In genomic region chr1:25196830-25197229, GRCh38 we compare ENCODE assay signal across 30 cellular contexts.
"Had no signal": no experiment of that assay in that cellular context is flagged by ENCODE, and none has a peak within 500 bp of the region (broad histone marks: within the 10 kb centered on the region; RNA-seq: fewer than 3 reads in every experiment).

No MANE protein-coding gene starts in this region.

- H3K36me3 ChIP-seq: left lung, lower lobe of right lung, neutrophil, ovary, prostate gland, sigmoid colon, stomach, tibial artery had no signal

- H3K27me3 Mint-ChIP-seq: activated T-cell treated with anti-CD3 and anti-CD28 coated beads, Interleukin-2, amount 50 U/mL, for 24 hours had no signal

- H3K27me3 ChIP-seq: neutrophil, ovary had no signal

- H3K9me3 Mint-ChIP-seq: activated CD4-positive, alpha-beta memory T cell treated with anti-CD3 and anti-CD28 coated beads, Interleukin-2, amount 10 ng/mL, durations not matched to agents 7 days and 5 days; activated CD4-positive, alpha-beta T cell treated with anti-CD3 and anti-CD28 coated beads, Interleukin-2, amount 10 ng/mL, durations not matched to agents 7 days and 5 days; activated T-cell treated with anti-CD3 and anti-CD28 coated beads, Interleukin-2, amount 50 U/mL, for 24 hours; natural killer cell treated with Interleukin-12 subunit alpha and Interleukin-12 subunit beta and Interleukin-15 and Interleukin-18, amount 100 ng/mL, for 72 hours; stimulated activated naive B cell treated with anti-CD40 and anti-IgM and Interleukin-4, amounts not matched to agents 10 μg/mL and 1 μg/mL and 100 μg/mL, for 72 hours; WTC11 had no signal

- H3K4me1 Mint-ChIP-seq: activated CD4-positive, alpha-beta memory T cell treated with anti-CD3 and anti-CD28 coated beads, Interleukin-2, amount 10 ng/mL, durations not matched to agents 7 days and 5 days had no signal

- H3K4me3 ChIP-seq: left lung, lower lobe of right lung, ovary, prostate gland, sigmoid colon, stomach, tibial artery had no signal

- H3K27ac ChIP-seq: left lung, lower lobe of right lung, neutrophil, ovary, sigmoid colon, stomach, tibial artery had no signal

- H3K36me3 Mint-ChIP-seq: natural killer cell treated with Interleukin-12 subunit alpha and Interleukin-12 subunit beta and Interleukin-15 and Interleukin-18, amount 100 ng/mL, for 72 hours; stimulated activated naive B cell treated with anti-CD40 and anti-IgM and Interleukin-4, amounts not matched to agents 10 μg/mL and 1 μg/mL and 100 μg/mL, for 72 hours; WTC11 had no signal

- H3K9me3 ChIP-seq: left lung, lower lobe of right lung, neutrophil, ovary, prostate gland, sigmoid colon, stomach, tibial artery had no signal

- H3K4me1 ChIP-seq: left lung, prostate gland had no signal

- ATAC-seq: left lung; lower lobe of right lung; natural killer cell treated with Interleukin-12 subunit alpha and Interleukin-12 subunit beta and Interleukin-15 and Interleukin-18, amount 100 ng/mL, for 72 hours; stimulated activated naive B cell treated with anti-CD40 and anti-IgM and Interleukin-4, amounts not matched to agents 10 μg/mL and 1 μg/mL and 100 μg/mL, for 72 hours; T-helper 17 cell; WTC11 had no signal

- DNase-seq: activated CD4-positive, alpha-beta memory T cell treated with anti-CD3 and anti-CD28 coated beads, Interleukin-2, amount 10 ng/mL, durations not matched to agents 7 days and 5 days; activated CD4-positive, alpha-beta T cell treated with anti-CD3 and anti-CD28 coated beads for 1 hour; activated CD4-positive, alpha-beta T cell treated with anti-CD3 and anti-CD28 coated beads, Interleukin-2, amount 10 ng/mL, durations not matched to agents 7 days and 5 days; activated CD8-positive, alpha-beta memory T cell treated with anti-CD3 and anti-CD28 coated beads, Interleukin-2, amount 50 U/mL, for 48 hours; activated gamma-delta T cell; activated naive CD4-positive, alpha-beta T cell treated with anti-CD3 and anti-CD28 coated beads, Interleukin-2, amount 50 U/mL, for 16 hours; activated T-cell treated with anti-CD3 and anti-CD28 coated beads, Interleukin-2, amount 50 U/mL, for 24 hours; dermis blood vessel endothelial cell; effector CD4-positive, alpha-beta T cell; left lung; lower lobe of right lung; mesendoderm; ovary; sigmoid colon; stimulated activated CD4-positive, alpha-beta T cell treated with anti-CD3 and anti-CD28 coated beads, Interleukin-4, amount 100 ng/mL, for 4 hours; stimulated activated CD8-positive, alpha-beta memory T cell treated with anti-CD3 and anti-CD28 coated beads, Interleukin-4, amount 100 ng/mL, for 48 hours; stimulated activated naive B cell treated with anti-CD40 and anti-IgM and Interleukin-4, amounts not matched to agents 10 μg/mL and 1 μg/mL and 100 μg/mL, for 72 hours; stomach; T-helper 17 cell; T1000; tibial artery had no signal

- FAIRE-seq: colon, frontal cortex, islet of Langerhans, small intestine, urothelium cell line had no signal

- H3K4me3 Mint-ChIP-seq: activated CD4-positive, alpha-beta memory T cell treated with anti-CD3 and anti-CD28 coated beads, Interleukin-2, amount 10 ng/mL, durations not matched to agents 7 days and 5 days; activated CD4-positive, alpha-beta T cell treated with anti-CD3 and anti-CD28 coated beads, Interleukin-2, amount 10 ng/mL, durations not matched to agents 7 days and 5 days; activated T-cell treated with anti-CD3 and anti-CD28 coated beads, Interleukin-2, amount 50 U/mL, for 24 hours; natural killer cell treated with Interleukin-12 subunit alpha and Interleukin-12 subunit beta and Interleukin-15 and Interleukin-18, amount 100 ng/mL, for 72 hours; stimulated activated naive B cell treated with anti-CD40 and anti-IgM and Interleukin-4, amounts not matched to agents 10 μg/mL and 1 μg/mL and 100 μg/mL, for 72 hours; T-helper 17 cell; WTC11 had no signal

- H3K27ac Mint-ChIP-seq: activated CD4-positive, alpha-beta memory T cell treated with anti-CD3 and anti-CD28 coated beads, Interleukin-2, amount 10 ng/mL, durations not matched to agents 7 days and 5 days; activated CD4-positive, alpha-beta T cell treated with anti-CD3 and anti-CD28 coated beads, Interleukin-2, amount 10 ng/mL, durations not matched to agents 7 days and 5 days; activated T-cell treated with anti-CD3 and anti-CD28 coated beads, Interleukin-2, amount 50 U/mL, for 24 hours; natural killer cell treated with Interleukin-12 subunit alpha and Interleukin-12 subunit beta and Interleukin-15 and Interleukin-18, amount 100 ng/mL, for 72 hours; stimulated activated naive B cell treated with anti-CD40 and anti-IgM and Interleukin-4, amounts not matched to agents 10 μg/mL and 1 μg/mL and 100 μg/mL, for 72 hours; WTC11 had no signal
